7 cellular contexts compared by ENCODE assay signal in the genomic region with DNA sequence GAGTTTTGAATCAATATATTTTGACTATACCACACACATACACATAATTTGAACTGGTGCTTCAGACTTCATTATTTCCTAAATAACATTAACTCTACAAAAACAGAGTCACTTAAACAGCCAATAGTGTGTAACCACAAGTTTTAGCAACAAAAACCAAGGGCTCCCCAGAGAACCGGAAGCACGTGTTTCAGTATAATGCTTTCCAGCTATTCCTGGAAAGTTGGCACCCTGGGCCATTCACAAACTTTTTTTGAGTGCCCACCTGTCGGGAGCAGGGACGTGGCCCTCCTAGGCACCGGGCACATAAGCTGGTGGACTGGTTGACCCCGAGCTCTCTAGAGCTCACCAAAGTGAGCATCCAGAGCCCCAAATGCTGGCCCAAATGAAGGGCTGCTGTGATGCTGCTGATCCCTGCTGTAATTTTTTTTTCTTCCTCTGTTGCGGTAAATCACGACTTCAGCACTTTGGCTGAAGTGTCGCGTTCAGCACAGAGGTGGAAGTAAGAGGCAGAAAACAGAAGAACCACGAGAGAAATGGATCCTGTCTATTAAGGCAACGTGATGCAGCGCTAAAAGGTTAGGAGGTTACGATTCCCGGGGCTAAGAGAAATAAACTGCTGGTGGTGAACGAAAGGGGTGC. TPM values are rescaled to one million over a fixed set of nuclear protein-coding genes. Genes with fewer than 3 reads are reported as not detected.
DNase-seq lines count a peak whose midpoint lies in the region; ATAC-seq and TF ChIP-seq lines count a peak whose summit lies in the region.

No MANE protein-coding gene starts in this region.

- H3K27me3 Mint-ChIP-seq in effector memory CD8-positive, alpha-beta T cell, result peaks cover 56 to 66% of the 10 kb centered on the region in 2 donors
- peaks cover 57% of the 10 kb centered on the region for H3K27me3 Mint-ChIP-seq in progenitor cell of endocrine pancreas

- DNase-seq in GM12864 (ENCODE audit: low read depth), result no peak
- peak; percentile 54 for DNase-seq in MV-4-11 (lab: John Stamatoyannopoulos, UW)
- DNase-seq in effector memory CD8-positive, alpha-beta T cell, result no peak
- DNase-seq in progenitor cell of endocrine pancreas (ENCODE audit: low spot score, unreplicated experiment), result no peak
- DNase-seq in NCI-H2196 treated with DMSO at 0.1 percent for 48 hours (lab: John Stamatoyannopoulos, UW; ENCODE audit: unreplicated experiment), result no peak
- DNase-seq in posterior vena cava (ENCODE audit: low spot score), result no peak

- no peaks in the 10 kb centered on the region for H3K36me3 Mint-ChIP-seq in effector memory CD8-positive, alpha-beta T cell (ENCODE audit: insufficient read depth)
- peaks cover 3% of the 10 kb centered on the region for H3K36me3 Mint-ChIP-seq in progenitor cell of endocrine pancreas (ENCODE audit: insufficient read depth)

- peak overlapping the region; percentile 81 to 86 for H3K4me3 Mint-ChIP-seq in effector memory CD8-positive, alpha-beta T cell
- peak overlapping the region; percentile 73 for H3K4me3 Mint-ChIP-seq in progenitor cell of endocrine pancreas (ENCODE audit: low read depth)

- intact Hi-C loops in posterior vena cava (cut with DNase I), result no loop called here

- TF ChIP-seq CTCF in GM12864 (IDR thresholded peaks at IDR 0.05; ENCODE audit: low read depth, low read length, missing control alignments) (no peak), progenitor cell of endocrine pancreas (IDR thresholded peaks at IDR 0.05; ENCODE audit: unreplicated experiment) (no peak)

- peaks cover 22 to 24% of the 10 kb centered on the region in 2 donors for H3K4me1 Mint-ChIP-seq in effector memory CD8-positive, alpha-beta T cell (ENCODE audit: low read depth in 2 of 2)
- H3K4me1 Mint-ChIP-seq in progenitor cell of endocrine pancreas (ENCODE audit: low read depth), result peaks cover 7% of the 10 kb centered on the region

- H3K27ac Mint-ChIP-seq in effector memory CD8-positive, alpha-beta T cell, result no peak overlapping the region
- H3K27ac Mint-ChIP-seq in progenitor cell of endocrine pancreas, result no peak overlapping the region

- peak overlapping the region; percentile 20 for H3K4me3 ChIP-seq in GM12864 (ENCODE audit: low read depth, low read length)

- peak; percentile 23 for ATAC-seq in effector memory CD8-positive, alpha-beta T cell (replicated peaks)
- no peak for ATAC-seq in HG03039 (IDR thresholded peaks at IDR 0.05; ENCODE audit: unreplicated experiment)

- no peaks in the 10 kb centered on the region for H3K9me3 Mint-ChIP-seq in effector memory CD8-positive, alpha-beta T cell
- no peaks in the 10 kb centered on the region for H3K9me3 Mint-ChIP-seq in progenitor cell of endocrine pancreas (ENCODE audit: low read depth)

RNA-seq across cellular contexts. Expression of gene SLC35D3, which starts 1.8 kb away (rescaled TPM):
- total RNA-seq in progenitor cell of endocrine pancreas (0.13 TPM in 1 of 2 replicates, not detected in the other), posterior vena cava (not detected)
